Comparison of ENCODE assay signal across 29 cellular contexts in genomic region chr12:81963026-81963425, GRCh38.
"Had no signal": no experiment of that assay in that cellular context is flagged by ENCODE, and none has a peak within 500 bp of the region (broad histone marks: within the 10 kb centered on the region; RNA-seq: fewer than 3 reads in every experiment).

No MANE protein-coding gene starts in this region.

- H3K9me3 ChIP-seq: stomach, suprapubic skin, testis, thoracic aorta, thyroid gland, tibial artery, tibial nerve, transverse colon, upper lobe of left lung, upper lobe of right lung, uterus, vagina had no signal

- H3K27me3 ChIP-seq: stomach, suprapubic skin, testis, thyroid gland, tibial artery, tibial nerve, transverse colon, upper lobe of left lung, upper lobe of right lung, uterus, vagina had no signal

- H3K27ac ChIP-seq: stomach, suprapubic skin, testis, thoracic aorta, thyroid gland, tibial artery, tibial nerve, transverse colon, upper lobe of left lung, upper lobe of right lung, uterus, vagina had no signal

- H3K9me3 Mint-ChIP-seq: stimulated activated effector memory CD8-positive, alpha-beta T cell treated with anti-CD3 and anti-CD28 coated beads, Interleukin-12 subunit alpha, Interleukin-12 subunit beta, amount 100 ng/mL, for 72 hours; stimulated activated naive B cell treated with anti-CD40 and anti-IgM and Interleukin-4, amounts not matched to agents 10 μg/mL and 1 μg/mL and 100 μg/mL, for 72 hours; stimulated activated naive CD8-positive, alpha-beta T cell treated with anti-CD3 and anti-CD28 coated beads, Interleukin-15, amount 100 ng/mL, for 72 hours; stimulated activated naive CD8-positive, alpha-beta T cell treated with anti-CD3 and anti-CD28 coated beads, Interleukin-15, Interleukin-2, amounts not matched to agents 100 ng/mL and 50 ng/mL, for 24 hours; type B pancreatic cell had no signal

- H3K4me1 Mint-ChIP-seq: stimulated activated effector memory CD8-positive, alpha-beta T cell treated with anti-CD3 and anti-CD28 coated beads, Interleukin-12 subunit alpha, Interleukin-12 subunit beta, amount 100 ng/mL, for 72 hours; stimulated activated memory B cell treated with anti-CD40 and anti-IgM and Interleukin-4, amounts not matched to agents 10 μg/mL and 1 μg/mL and 100 μg/mL, for 72 hours; stimulated activated naive B cell treated with anti-CD40 and anti-IgM and Interleukin-4, amounts not matched to agents 10 μg/mL and 1 μg/mL and 100 μg/mL, for 72 hours; stimulated activated naive CD8-positive, alpha-beta T cell treated with anti-CD3 and anti-CD28 coated beads, Interleukin-15, amount 100 ng/mL, for 72 hours had no signal

- H3K36me3 Mint-ChIP-seq: stimulated activated effector memory CD8-positive, alpha-beta T cell treated with anti-CD3 and anti-CD28 coated beads, Interleukin-12 subunit alpha, Interleukin-12 subunit beta, amount 100 ng/mL, for 72 hours; stimulated activated memory B cell treated with anti-CD40 and anti-IgM and Interleukin-4, amounts not matched to agents 10 μg/mL and 1 μg/mL and 100 μg/mL, for 72 hours; stimulated activated naive B cell treated with anti-CD40 and anti-IgM and Interleukin-4, amounts not matched to agents 10 μg/mL and 1 μg/mL and 100 μg/mL, for 72 hours; type B pancreatic cell had no signal

- H3K36me3 ChIP-seq: stomach, suprapubic skin, thoracic aorta, thyroid gland, tibial artery, tibial nerve, transverse colon, upper lobe of left lung, upper lobe of right lung, uterus, vagina had no signal

- ATAC-seq: stimulated activated effector memory CD8-positive, alpha-beta T cell treated with anti-CD3 and anti-CD28 coated beads, Interleukin-12 subunit alpha, Interleukin-12 subunit beta, amount 100 ng/mL, for 72 hours; stimulated activated memory B cell treated with anti-CD40 and anti-IgM and Interleukin-4, amounts not matched to agents 10 μg/mL and 1 μg/mL and 100 μg/mL, for 72 hours; stimulated activated naive B cell treated with anti-CD40 and anti-IgM and Interleukin-4, amounts not matched to agents 10 μg/mL and 1 μg/mL and 100 μg/mL, for 72 hours; stimulated activated naive CD8-positive, alpha-beta T cell treated with anti-CD3 and anti-CD28 coated beads, Interleukin-15, amount 100 ng/mL, for 72 hours; stimulated activated naive CD8-positive, alpha-beta T cell treated with anti-CD3 and anti-CD28 coated beads, Interleukin-15, Interleukin-2, amounts not matched to agents 100 U/mL and 50 U/mL, for 24 hours; upper lobe of right lung had no signal

- H3K27me3 Mint-ChIP-seq: stimulated activated memory B cell treated with anti-CD40 and anti-IgM and Interleukin-4, amounts not matched to agents 10 μg/mL and 1 μg/mL and 100 μg/mL, for 72 hours; stimulated activated naive B cell treated with anti-CD40 and anti-IgM and Interleukin-4, amounts not matched to agents 10 μg/mL and 1 μg/mL and 100 μg/mL, for 72 hours; stimulated activated naive CD8-positive, alpha-beta T cell treated with anti-CD3 and anti-CD28 coated beads, Interleukin-15, amount 100 ng/mL, for 72 hours; stimulated activated naive CD8-positive, alpha-beta T cell treated with anti-CD3 and anti-CD28 coated beads, Interleukin-15, Interleukin-2, amounts not matched to agents 100 ng/mL and 50 ng/mL, for 24 hours; type B pancreatic cell had no signal

- DNase-seq: stimulated activated CD4-positive, alpha-beta T cell treated with anti-CD3 and anti-CD28 coated beads, Interleukin-2, amount 100 ng/mL, for 48 hours; stimulated activated CD4-positive, alpha-beta T cell treated with anti-CD3 and anti-CD28 coated beads, Interleukin-4, amount 100 ng/mL, for 1 hour; stimulated activated CD4-positive, alpha-beta T cell treated with anti-CD3 and anti-CD28 coated beads, Interleukin-4, amount 100 ng/mL, for 24 hours; stimulated activated CD4-positive, alpha-beta T cell treated with anti-CD3 and anti-CD28 coated beads, Interleukin-4, amount 100 ng/mL, for 4 hours; stimulated activated CD8-positive, alpha-beta memory T cell treated with anti-CD3 and anti-CD28 coated beads, Interleukin-4, amount 100 ng/mL, for 48 hours; stimulated activated naive B cell treated with anti-CD40 and anti-IgM and Interleukin-4, amounts not matched to agents 10 μg/mL and 1 μg/mL and 100 μg/mL, for 72 hours; stimulated activated naive CD4-positive, alpha-beta T cell; stimulated activated naive CD4-positive, alpha-beta T cell treated with Interleukin-2 at 50 U/mL for 16 hours; stimulated activated naive CD8-positive, alpha-beta T cell treated with anti-CD3 and anti-CD28 coated beads, Interleukin-15, amount 100 ng/mL, for 72 hours; stimulated activated naive CD8-positive, alpha-beta T cell treated with anti-CD3 and anti-CD28 coated beads, Interleukin-15, Interleukin-2, amounts not matched to agents 100 U/mL and 50 U/mL, for 24 hours; stomach; substantia nigra; testis; thyroid gland; tibial artery; transverse colon; trophoblast cell; upper lobe of left lung; upper lobe of right lung; uterus had no signal

- H3K27ac Mint-ChIP-seq: stimulated activated effector memory CD8-positive, alpha-beta T cell treated with anti-CD3 and anti-CD28 coated beads, Interleukin-12 subunit alpha, Interleukin-12 subunit beta, amount 100 ng/mL, for 72 hours; stimulated activated memory B cell treated with anti-CD40 and anti-IgM and Interleukin-4, amounts not matched to agents 10 μg/mL and 1 μg/mL and 100 μg/mL, for 72 hours; stimulated activated naive B cell treated with anti-CD40 and anti-IgM and Interleukin-4, amounts not matched to agents 10 μg/mL and 1 μg/mL and 100 μg/mL, for 72 hours; stimulated activated naive CD8-positive, alpha-beta T cell treated with anti-CD3 and anti-CD28 coated beads, Interleukin-15, amount 100 ng/mL, for 72 hours; stimulated activated naive CD8-positive, alpha-beta T cell treated with anti-CD3 and anti-CD28 coated beads, Interleukin-15, Interleukin-2, amounts not matched to agents 100 ng/mL and 50 ng/mL, for 24 hours; type B pancreatic cell had no signal

- H3K4me3 Mint-ChIP-seq: stimulated activated effector memory CD8-positive, alpha-beta T cell treated with anti-CD3 and anti-CD28 coated beads, Interleukin-12 subunit alpha, Interleukin-12 subunit beta, amount 100 ng/mL, for 72 hours; stimulated activated memory B cell treated with anti-CD40 and anti-IgM and Interleukin-4, amounts not matched to agents 10 μg/mL and 1 μg/mL and 100 μg/mL, for 72 hours; stimulated activated naive B cell treated with anti-CD40 and anti-IgM and Interleukin-4, amounts not matched to agents 10 μg/mL and 1 μg/mL and 100 μg/mL, for 72 hours; stimulated activated naive CD8-positive, alpha-beta T cell treated with anti-CD3 and anti-CD28 coated beads, Interleukin-15, amount 100 ng/mL, for 72 hours; stimulated activated naive CD8-positive, alpha-beta T cell treated with anti-CD3 and anti-CD28 coated beads, Interleukin-15, Interleukin-2, amounts not matched to agents 100 ng/mL and 50 ng/mL, for 24 hours; type B pancreatic cell had no signal

- FAIRE-seq: urothelium cell line had no signal

- H3K4me3 ChIP-seq: stomach, suprapubic skin, testis, thoracic aorta, thyroid gland, tibial artery, tibial nerve, transverse colon, upper lobe of left lung, upper lobe of right lung, uterus, vagina had no signal

- H3K4me1 ChIP-seq: stomach, suprapubic skin, testis, thyroid gland, tibial artery, tibial nerve, transverse colon, upper lobe of left lung, upper lobe of right lung, uterus, vagina had no signal
